Comparison of ENCODE assay signal across 8 cellular contexts in genomic region chr22:38699143-38699542, GRCh38. TPM values are rescaled to one million over a fixed set of nuclear protein-coding genes. Genes with fewer than 3 reads are reported as not detected.
A peak's percentile ranks its signal among the peaks of the same experiment; 100 is the strongest.
DNase-seq lines count a peak whose midpoint lies in the region; ATAC-seq, FAIRE-seq and TF ChIP-seq lines count a peak whose summit lies in the region.

No MANE protein-coding gene starts in this region.

- no peak for DNase-seq in CD8-positive, alpha-beta T cell
- DNase-seq in OCI-M1 (lab: John Stamatoyannopoulos, UW) (peak; percentile 26), osteocyte (ENCODE audit: extremely low spot score, unreplicated experiment) (no peak), NOMO-1 treated with DMSO at 0.1 percent for 48 hours (lab: John Stamatoyannopoulos, UW; ENCODE audit: unreplicated experiment) (no peak), D721Med (ENCODE audit: insufficient read length, low spot score) (no peak), GM13976 (ENCODE audit: low spot score) (no peak)
- DNase-seq in stimulated activated CD4-positive, alpha-beta T cell treated with anti-CD3 and anti-CD28 coated beads, Interleukin-15, amount 100 ng/mL, for 24 hours, result no peak

- peaks cover 37% of the 10 kb centered on the region for H3K36me3 Mint-ChIP-seq in CD8-positive, alpha-beta T cell
- peaks cover 6% of the 10 kb centered on the region for H3K36me3 Mint-ChIP-seq in osteocyte (ENCODE audit: unreplicated experiment)

- in situ Hi-C loops in GM13976 (cut with MboI; ENCODE audit: low sequenced_read_pairs, unreplicated experiment), result no loop called here

- FAIRE-seq in D721Med (lab: Jason Lieb, UNC), result no peak

- CTCF ChIA-PET in CD8-positive, alpha-beta T cell (lab: Charles Lee), result interaction anchor here (0.8 to 1.3 kb wide), 3 partner anchors 10 to 26 kb away, joined by 3 to 9 read pairs (median 4); partner anchors contain the start of gene TOMM22

- no peaks in the 10 kb centered on the region for H3K9me3 ChIP-seq in CD8-positive, alpha-beta T cell (ENCODE audit: low read length)
- H3K9me3 ChIP-seq in endocrine pancreas (ENCODE audit: control insufficient read depth, low read length), result no peaks in the 10 kb centered on the region

- POLR2A ChIA-PET in CD8-positive, alpha-beta T cell (lab: Charles Lee), result interaction anchor here (1.0 to 1.8 kb wide), 6 partner anchors 10 to 52 kb away, joined by 3 to 11 read pairs (median 4); partner anchors contain the start of gene TOMM22

- peak overlapping the region; percentile 89 for H3K4me3 ChIP-seq in CD8-positive, alpha-beta T cell (ENCODE audit: low read depth, low read length)
- peak overlapping the region; percentile 81 for H3K4me3 ChIP-seq in endocrine pancreas (ENCODE audit: control insufficient read depth, insufficient read depth, low read length)

- peak overlapping the region; percentile 68 for H3K9ac ChIP-seq in endocrine pancreas (ENCODE audit: control insufficient read depth, insufficient read depth, low read length)

- peaks cover 69% of the 10 kb centered on the region for H3K4me1 Mint-ChIP-seq in CD8-positive, alpha-beta T cell (ENCODE audit: low read depth)
- peaks cover 54% of the 10 kb centered on the region for H3K4me1 Mint-ChIP-seq in osteocyte (ENCODE audit: unreplicated experiment)

- no peaks in the 10 kb centered on the region for H3K36me3 ChIP-seq in CD8-positive, alpha-beta T cell (ENCODE audit: insufficient read depth, low read length)
- no peaks in the 10 kb centered on the region for H3K36me3 ChIP-seq in endocrine pancreas (ENCODE audit: control insufficient read depth, insufficient read depth, low read length)

- H3K4me1 ChIP-seq in CD8-positive, alpha-beta T cell (ENCODE audit: insufficient read depth, low read length), result peaks cover 49% of the 10 kb centered on the region
- peaks cover 12% of the 10 kb centered on the region for H3K4me1 ChIP-seq in endocrine pancreas (ENCODE audit: control insufficient read depth, insufficient read depth, low read length)

- no peak for ATAC-seq in CD8-positive, alpha-beta T cell

- peak overlapping the region; percentile 98 for H3K27ac Mint-ChIP-seq in CD8-positive, alpha-beta T cell
- H3K27ac Mint-ChIP-seq in osteocyte (ENCODE audit: unreplicated experiment), result peak overlapping the region; percentile 94

- H3K4me3 Mint-ChIP-seq in CD8-positive, alpha-beta T cell, result peak overlapping the region; percentile 98
- peak overlapping the region; percentile 91 for H3K4me3 Mint-ChIP-seq in osteocyte (ENCODE audit: unreplicated experiment)

- peak overlapping the region; percentile 96 for H3K27ac ChIP-seq in CD8-positive, alpha-beta T cell (ENCODE audit: low read depth, low read length)

- H3K27me3 ChIP-seq in CD8-positive, alpha-beta T cell (ENCODE audit: insufficient read depth, low read length), result no peaks in the 10 kb centered on the region
- H3K27me3 ChIP-seq in endocrine pancreas (ENCODE audit: control insufficient read depth, insufficient read depth, low read length), result no peaks in the 10 kb centered on the region

- H3K9me3 Mint-ChIP-seq in CD8-positive, alpha-beta T cell, result no peaks in the 10 kb centered on the region
- H3K9me3 Mint-ChIP-seq in osteocyte (ENCODE audit: unreplicated experiment), result no peaks in the 10 kb centered on the region

- no peaks in the 10 kb centered on the region for H3K27me3 Mint-ChIP-seq in CD8-positive, alpha-beta T cell (ENCODE audit: low read depth)
- H3K27me3 Mint-ChIP-seq in osteocyte (ENCODE audit: unreplicated experiment), result no peaks in the 10 kb centered on the region

- no peak for TF ChIP-seq CTCF in CD8-positive, alpha-beta T cell (IDR thresholded peaks at IDR 0.05)
- no peak for TF ChIP-seq CTCF in osteocyte (IDR thresholded peaks at IDR 0.05)
- TF ChIP-seq CTCF in D721Med (IDR thresholded peaks at IDR 0.05; ENCODE audit: insufficient read depth, missing control alignments), result no peak
- TF ChIP-seq CTCF in GM13976 (IDR thresholded peaks at IDR 0.05; ENCODE audit: borderline replicate concordance, control extremely low read depth, extremely low read depth, insufficient read depth, missing control alignments), result no peak

- intact Hi-C loops in CD8-positive, alpha-beta T cell (cut with DNase I, micrococcal nuclease), result loop anchor here in 1 of 2 experiments (1.0 kb wide), 1 partner anchor 18 kb away; the partner anchor contains the start of gene TOMM22

RNA-seq across cellular contexts. Expression of gene JOSD1, which starts 1.6 kb away (rescaled TPM):
- total RNA-seq in CD8-positive, alpha-beta T cell, result 100 to 1,000 TPM; 364 to 375 TPM
- 78.6 and 85.5 TPM in 2 replicates for total RNA-seq in osteocyte

RNA-seq across cellular contexts. Expression of gene GTPBP1, which starts 6.6 kb away (rescaled TPM):
- total RNA-seq in CD8-positive, alpha-beta T cell, result 100 to 1,000 TPM; 341 to 346 TPM
- total RNA-seq in osteocyte, result 67.4 and 68.8 TPM in 2 replicates

RNA-seq across cellular contexts. Expression of gene TOMM22, which starts 17.4 kb away (rescaled TPM):
- total RNA-seq in CD8-positive, alpha-beta T cell, result 10 to 100 TPM; 75.2 to 75.4 TPM
- 60.7 and 61.0 TPM in 2 replicates for total RNA-seq in osteocyte

RNA-seq across cellular contexts. Expression of gene CBY1, which starts 42.7 kb away (rescaled TPM):
- 1 to 10 TPM; 7.6 to 8.9 TPM for total RNA-seq in CD8-positive, alpha-beta T cell
- 38.3 and 41.0 TPM in 2 replicates for total RNA-seq in osteocyte

RNA-seq across cellular contexts. Expression of gene FAM227A, which starts 43.0 kb away (rescaled TPM):
- under 1 TPM in 1 of 2 experiments, not detected in 1; 0.73 TPM for total RNA-seq in CD8-positive, alpha-beta T cell
- 2.7 and 3.5 TPM in 2 replicates for total RNA-seq in osteocyte
